Comparison of ENCODE assay signal across 1 cellular context in the genomic region with DNA sequence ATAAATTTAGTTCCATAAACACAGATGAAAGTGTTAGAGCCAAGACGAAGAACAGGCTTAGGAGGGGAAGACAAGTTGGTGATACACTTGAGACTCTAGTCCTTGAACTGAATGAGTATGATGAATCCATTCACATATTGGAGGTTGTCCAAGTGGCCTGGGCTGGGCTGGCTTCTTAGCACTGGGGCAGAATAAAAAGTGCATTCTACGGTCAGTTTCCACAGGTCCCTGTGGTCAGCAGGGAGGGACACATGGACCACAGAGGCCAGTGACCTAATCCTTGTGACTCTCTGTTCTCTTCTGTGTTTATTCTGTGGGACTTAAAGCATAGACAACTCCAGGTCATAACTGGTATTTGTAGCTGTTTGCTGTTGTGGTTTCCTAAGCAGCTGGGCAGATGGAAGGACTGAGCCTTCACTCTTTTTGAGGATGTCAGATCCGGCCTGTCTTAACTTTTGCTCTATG.
A peak's percentile ranks its signal among the peaks of the same experiment; 100 is the strongest.
TF ChIP-seq lines count a peak whose summit lies in the region.

No MANE protein-coding gene starts in this region.

TF ChIP-seq in liver, 16 proteins besides CTCF, POLR2A, EP300 and RAD21:
- TF ChIP-seq, protein P1, sequence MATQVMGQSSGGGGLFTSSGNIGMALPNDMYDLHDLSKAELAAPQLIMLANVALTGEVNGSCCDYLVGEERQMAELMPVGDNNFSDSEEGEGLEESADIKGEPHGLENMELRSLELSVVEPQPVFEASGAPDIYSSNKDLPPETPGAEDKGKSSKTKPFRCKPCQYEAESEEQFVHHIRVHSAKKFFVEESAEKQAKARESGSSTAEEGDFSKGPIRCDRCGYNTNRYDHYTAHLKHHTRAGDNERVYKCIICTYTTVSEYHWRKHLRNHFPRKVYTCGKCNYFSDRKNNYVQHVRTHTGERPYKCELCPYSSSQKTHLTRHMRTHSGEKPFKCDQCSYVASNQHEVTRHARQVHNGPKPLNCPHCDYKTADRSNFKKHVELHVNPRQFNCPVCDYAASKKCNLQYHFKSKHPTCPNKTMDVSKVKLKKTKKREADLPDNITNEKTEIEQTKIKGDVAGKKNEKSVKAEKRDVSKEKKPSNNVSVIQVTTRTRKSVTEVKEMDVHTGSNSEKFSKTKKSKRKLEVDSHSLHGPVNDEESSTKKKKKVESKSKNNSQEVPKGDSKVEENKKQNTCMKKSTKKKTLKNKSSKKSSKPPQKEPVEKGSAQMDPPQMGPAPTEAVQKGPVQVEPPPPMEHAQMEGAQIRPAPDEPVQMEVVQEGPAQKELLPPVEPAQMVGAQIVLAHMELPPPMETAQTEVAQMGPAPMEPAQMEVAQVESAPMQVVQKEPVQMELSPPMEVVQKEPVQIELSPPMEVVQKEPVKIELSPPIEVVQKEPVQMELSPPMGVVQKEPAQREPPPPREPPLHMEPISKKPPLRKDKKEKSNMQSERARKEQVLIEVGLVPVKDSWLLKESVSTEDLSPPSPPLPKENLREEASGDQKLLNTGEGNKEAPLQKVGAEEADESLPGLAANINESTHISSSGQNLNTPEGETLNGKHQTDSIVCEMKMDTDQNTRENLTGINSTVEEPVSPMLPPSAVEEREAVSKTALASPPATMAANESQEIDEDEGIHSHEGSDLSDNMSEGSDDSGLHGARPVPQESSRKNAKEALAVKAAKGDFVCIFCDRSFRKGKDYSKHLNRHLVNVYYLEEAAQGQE (IDR thresholded peaks at IDR 0.05): no peak
- peak; percentile 63 to 75 for TF ChIP-seq RXRA (IDR thresholded peaks at IDR 0.05)
- peak; percentile 94 for TF ChIP-seq NR2F2 (IDR thresholded peaks at IDR 0.05)
- no peak for TF ChIP-seq HNF4G (IDR thresholded peaks at IDR 0.05)
- peak; percentile 64 for TF ChIP-seq SP1 (IDR thresholded peaks at IDR 0.05)
